ENCODE assay signal across 18 cellular contexts in genomic region chr11:94652735-94653284, GRCh38.
"Had no signal": no experiment of that assay in that cellular context is flagged by ENCODE, and none has a peak within 500 bp of the region (broad histone marks: within the 10 kb centered on the region; RNA-seq: fewer than 3 reads in every experiment).

No MANE protein-coding gene starts in this region.

- H3K9me3 ChIP-seq: heart left ventricle, mucosa of descending colon, tibial nerve, vagina had no signal

- H3K4me1 ChIP-seq: vagina had no signal

- H3K36me3 ChIP-seq: heart left ventricle, tibial nerve, vagina, WERI-Rb-1 had no signal

- DNase-seq: activated CD4-positive, alpha-beta T cell treated with anti-CD3 and anti-CD28 coated beads, Interleukin-2, amount 50 U/mL, for 4 hours; activated CD8-positive, alpha-beta memory T cell treated with anti-CD3 and anti-CD28 coated beads, Interleukin-2, amount 50 U/mL, for 48 hours; activated naive CD4-positive, alpha-beta T cell treated with Interleukin-2 at 50 U/mL for 16 hours; activated naive CD8-positive, alpha-beta T cell treated with anti-CD3 and anti-CD28 coated beads for 36 hours; activated T-cell treated with anti-CD3 and anti-CD28 coated beads, Interleukin-2, amount 50 U/mL, for 48 hours; amniotic stem cell; heart left ventricle; mucosa of descending colon; nucleus accumbens; small intestine; stimulated activated CD4-positive, alpha-beta T cell treated with anti-CD3 and anti-CD28 coated beads, Interleukin-2, amount 100 ng/mL, for 24 hours; stimulated activated naive CD8-positive, alpha-beta T cell treated with anti-CD3 and anti-CD28 coated beads, Interleukin-15, amount 100 ng/mL, for 72 hours; T-helper 1 cell; WERI-Rb-1 had no signal

- H3K27me3 ChIP-seq: heart left ventricle, tibial nerve, vagina had no signal

- H3K27ac ChIP-seq: coronary artery, epithelial cell of prostate, heart left ventricle, tibial nerve, vagina, WERI-Rb-1 had no signal

- H3K4me3 ChIP-seq: coronary artery, heart left ventricle, mucosa of descending colon, tibial nerve, vagina had no signal
